8 cellular contexts compared by ENCODE assay signal in genomic region chr19:18940791-18941627, GRCh38.
A peak's percentile ranks its signal among the peaks of the same experiment; 100 is the strongest.
DNase-seq lines count a peak whose midpoint lies in the region; ATAC-seq lines count a peak whose summit lies in the region.

HOMER3 (minus strand) TSS chr19:18941217; CDS start chr19:18938982, 2,235 bp downstream.

- H3K4me1 ChIP-seq in effector memory CD4-positive, alpha-beta T cell (ENCODE audit: control insufficient read depth, insufficient read depth, low read length, poor library complexity, severe bottlenecking): peaks cover 11% of the 10 kb centered on the region

- H3K27ac ChIP-seq in effector memory CD4-positive, alpha-beta T cell (ENCODE audit: insufficient read depth, low read length, poor library complexity, severe bottlenecking): no peak within 1 kb of the TSS

- H3K9me3 ChIP-seq in effector memory CD4-positive, alpha-beta T cell (ENCODE audit: control insufficient read depth, low read length): no peaks in the 10 kb centered on the region

- peaks cover 9% of the 10 kb centered on the region for H3K27me3 ChIP-seq in effector memory CD4-positive, alpha-beta T cell (replicated peaks; ENCODE audit: control insufficient read depth, insufficient read depth, low read length, poor library complexity, severe bottlenecking)

- no peaks in the 10 kb centered on the region for H3K36me3 ChIP-seq in effector memory CD4-positive, alpha-beta T cell (ENCODE audit: control insufficient read depth, insufficient read depth, low read length)

- peak within 1 kb of the TSS; percentile 49 for H3K4me3 ChIP-seq in effector memory CD4-positive, alpha-beta T cell (ENCODE audit: insufficient read depth, low read depth, low read length, poor library complexity, severe bottlenecking)

- ATAC-seq in HG03342 (IDR thresholded peaks at IDR 0.05; ENCODE audit: unreplicated experiment): no peak

- DNase-seq in SHP77 (lab: John Stamatoyannopoulos, UW) (peak; percentile 7 to 49), SHP77 treated with DMSO at 0.1 percent for 48 hours (lab: John Stamatoyannopoulos, UW) (no peak), NCI-H510A treated with DMSO at 0.1 percent for 48 hours (lab: John Stamatoyannopoulos, UW) (peak; percentile 64), medulla oblongata (ENCODE audit: extremely low spot score) (peak; percentile 85)
- peak; percentile 90 for DNase-seq in activated CD8-positive, alpha-beta memory T cell treated with anti-CD3 and anti-CD28 coated beads for 24 hours
- DNase-seq in effector memory CD4-positive, alpha-beta T cell: peak; percentile 44 to 64 (median 52)
- peak; percentile 59 to 72 (median 62) for DNase-seq in stimulated activated CD4-positive, alpha-beta T cell treated with anti-CD3 and anti-CD28 coated beads, TNF-alpha, amount 100 ng/mL, for 4 hours (ENCODE audit: low read depth in 3 of 3)
